In the genomic region with DNA sequence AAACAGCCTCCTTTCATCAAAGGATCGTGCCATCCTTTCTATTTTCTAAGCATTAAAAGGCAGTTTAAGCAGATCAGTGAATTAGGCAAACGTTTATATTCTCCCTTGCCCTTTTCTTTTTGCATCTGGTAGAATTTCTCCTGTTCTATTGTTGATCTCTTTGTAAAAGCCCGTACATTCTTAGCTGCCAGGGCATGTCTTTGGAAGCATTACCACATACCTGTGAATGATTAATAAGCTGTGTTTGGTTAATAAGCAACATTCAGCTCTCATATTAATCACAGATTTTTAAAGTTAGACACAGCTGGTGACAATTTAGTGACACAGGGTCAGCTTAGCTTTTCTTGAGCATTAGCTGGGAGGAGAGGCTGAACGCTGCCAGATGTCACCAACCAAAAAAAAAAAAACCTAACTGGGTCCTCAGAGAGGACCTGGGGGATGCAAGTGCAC, we compare ENCODE assay signal across 1 cellular context.
TF ChIP-seq lines count a peak whose summit lies in the region.

No MANE protein-coding gene starts in this region.

TF ChIP-seq in H1, 55 proteins besides CTCF, POLR2A, EP300 and RAD21:
- no peak for TF ChIP-seq RNF2 (IDR thresholded peaks at IDR 0.05; ENCODE audit: borderline replicate concordance, low read depth, low read length, missing control alignments, poor library complexity, severe bottlenecking)
